Comparison of ENCODE assay signal across 21 cellular contexts in genomic region chr9:129312251-129312650, GRCh38.
DNase-seq lines count a peak whose midpoint lies in the region; ATAC-seq, FAIRE-seq and TF ChIP-seq lines count a peak whose summit lies in the region.
"Had no signal": no experiment of that assay in that cellular context is flagged by ENCODE, and none has a peak within 500 bp of the region (broad histone marks: within the 10 kb centered on the region; RNA-seq: fewer than 3 reads in every experiment).

No MANE protein-coding gene starts in this region.

- TF ChIP-seq POLR2A in ovary (IDR thresholded peaks at IDR 0.05), result no peak

- peaks cover 0 to 13% of the 10 kb centered on the region in 2 donors for H3K4me1 ChIP-seq in right atrium auricular region
- H3K4me1 ChIP-seq in left ventricle myocardium inferior, result peaks cover 20% of the 10 kb centered on the region
- H3K4me1 ChIP-seq in kidney (ENCODE audit: control insufficient read depth in 1 of 2, insufficient read depth in 1 of 2, low read depth in 1 of 2, low read length in 2 of 2), result no peaks in the 10 kb centered on the region
- peaks cover 24% of the 10 kb centered on the region for H3K4me1 ChIP-seq in ovary (ENCODE audit: insufficient read depth)
- H3K4me1 ChIP-seq: SJSA1 had no signal

- no peak for TF ChIP-seq EP300 in ovary (IDR thresholded peaks at IDR 0.05)

- in situ Hi-C loops in G401 (cut with HindIII; ENCODE audit: low sequenced_read_pairs), result no loop called here

- no peaks in the 10 kb centered on the region for H3K9me3 ChIP-seq in right atrium auricular region
- peaks cover 3% of the 10 kb centered on the region for H3K9me3 ChIP-seq in left ventricle myocardium inferior (replicated peaks)
- no peaks in the 10 kb centered on the region for H3K9me3 ChIP-seq in kidney (ENCODE audit: control insufficient read depth in 1 of 2, low read length in 2 of 2)
- H3K9me3 ChIP-seq in ovary, result no peaks in the 10 kb centered on the region
- H3K9me3 ChIP-seq: SJSA1 had no signal

- no peak for ATAC-seq in GM18873 (IDR thresholded peaks at IDR 0.05; ENCODE audit: low FRiP score, unreplicated experiment)
- ATAC-seq: effector memory CD8-positive, alpha-beta T cell; HCT116; left ventricle myocardium superior had no signal

- no peak overlapping the region for H3K9ac ChIP-seq in kidney (ENCODE audit: low read length in 2 of 2)

- H3K27ac ChIP-seq in right atrium auricular region, result no peak overlapping the region
- H3K27ac ChIP-seq in left ventricle myocardium inferior (replicated peaks), result no peak overlapping the region
- H3K27ac ChIP-seq in kidney (ENCODE audit: low read depth in 2 of 2, low read length in 2 of 2), result no peak overlapping the region
- H3K27ac ChIP-seq in ovary, result no peak overlapping the region
- H3K27ac ChIP-seq: brain microvascular endothelial cell, SJSA1 had no signal

- H3K4me3 ChIP-seq in right atrium auricular region, result no peak overlapping the region
- no peak overlapping the region for H3K4me3 ChIP-seq in left ventricle myocardium inferior
- H3K4me3 ChIP-seq in kidney (ENCODE audit: low read length in 2 of 2), result no peak overlapping the region
- H3K4me3 ChIP-seq in ovary, result no peak overlapping the region
- H3K4me3 ChIP-seq: SJSA1, smooth muscle cell had no signal

- DNase-seq in right atrium auricular region (ENCODE audit: low spot score) (peak; percentile 42), left ventricle myocardium inferior (no peak), kidney (peak; percentile 44), ovary (peak in 3 of 5 donors; percentile 12 to 28 (median 19)), frontal cortex (ENCODE audit: low spot score in 2 of 2) (no peak), G401 (ENCODE audit: low spot score) (no peak)
- DNase-seq: activated CD4-positive, alpha-beta T cell treated with anti-CD3 and anti-CD28 coated beads for 1 hour; brain microvascular endothelial cell; effector memory CD8-positive, alpha-beta T cell; foreskin melanocyte; left ventricle myocardium superior; NCI-H1048; NCI-H187; NCI-H526; stimulated activated CD4-positive, alpha-beta T cell treated with anti-CD3 and anti-CD28 coated beads, Interleukin-2, amount 100 ng/mL, for 48 hours; T-helper 1 cell had no signal

- no peak for TF ChIP-seq CTCF in right atrium auricular region (IDR thresholded peaks at IDR 0.05)
- no peak for TF ChIP-seq CTCF in left ventricle myocardium inferior (IDR thresholded peaks at IDR 0.05; ENCODE audit: borderline replicate concordance)
- TF ChIP-seq CTCF in kidney (IDR thresholded peaks at IDR 0.05; ENCODE audit: borderline replicate concordance, extremely low read depth, insufficient read depth), result no peak
- TF ChIP-seq CTCF in ovary (IDR thresholded peaks at IDR 0.05), result no peak

- intact Hi-C loops in left ventricle myocardium inferior (cut with micrococcal nuclease) (no loop called here), kidney (cut with DNase I) (loop anchor here (10.0 kb wide), 1 partner anchor 127 kb away; no protein-coding TSS in a partner anchor), ovary (cut with DNase I) (loop anchor here in 1 of 4 donors (2.0 to 10.0 kb wide), 2 partner anchors 41 to 167 kb away; no protein-coding TSS in a partner anchor)

- FAIRE-seq in kidney (lab: Jason Lieb, UNC) (no peak), frontal cortex (lab: Jason Lieb, UNC) (no peak)
- FAIRE-seq: colon had no signal

- 78 to 85% (median 85%) methylated on average over 13 of the region's 13 CpGs for whole genome bisulfite sequencing in ovary, 3 donors

- H3K27me3 ChIP-seq in right atrium auricular region (no peaks in the 10 kb centered on the region), left ventricle myocardium inferior (ENCODE audit: low read depth) (no peaks in the 10 kb centered on the region), ovary (no peaks in the 10 kb centered on the region)
- H3K27me3 ChIP-seq: brain microvascular endothelial cell, SJSA1 had no signal

- H3K36me3 ChIP-seq in right atrium auricular region, result no peaks in the 10 kb centered on the region
- H3K36me3 ChIP-seq in left ventricle myocardium inferior, result no peaks in the 10 kb centered on the region
- no peaks in the 10 kb centered on the region for H3K36me3 ChIP-seq in kidney (ENCODE audit: control insufficient read depth in 1 of 2, insufficient read depth in 2 of 2, low read length in 2 of 2)
- no peaks in the 10 kb centered on the region for H3K36me3 ChIP-seq in ovary
- H3K36me3 ChIP-seq: brain microvascular endothelial cell, SJSA1 had no signal

Comparison
In these comparisons a context has a peak if more than half of its experiments do, and no peak if none do; other contexts are left out.
1. DNase-seq: peak in right atrium auricular region (single experiment), kidney (single experiment) and ovary (3 of 5); none in left ventricle myocardium inferior (single experiment), frontal cortex (0 of 2) and G401 (single experiment).